ENCODE assay signal across 32 cellular contexts in genomic region chr3:179541596-179541995, GRCh38.
"Had no signal": no experiment of that assay in that cellular context is flagged by ENCODE, and none has a peak within 500 bp of the region (broad histone marks: within the 10 kb centered on the region; RNA-seq: fewer than 3 reads in every experiment).

No MANE protein-coding gene starts in this region.

- H3K9ac ChIP-seq: neural progenitor cell, parathyroid adenoma had no signal

- H3K9me3 ChIP-seq: ovary, psoas muscle, right lobe of liver, sigmoid colon, spleen, suprapubic skin, testis, tibial artery, transverse colon, upper lobe of right lung, uterus had no signal

- H3K36me3 ChIP-seq: neural progenitor cell, ovary, right lobe of liver, sigmoid colon, spleen, suprapubic skin, tibial artery, transverse colon, upper lobe of right lung, uterus had no signal

- H3K4me3 ChIP-seq: neural progenitor cell, ovary, psoas muscle, right lobe of liver, sigmoid colon, spleen, suprapubic skin, testis, tibial artery, transverse colon, upper lobe of right lung, uterus had no signal

- H3K79me2 ChIP-seq: parathyroid adenoma had no signal

- H3K4me1 Mint-ChIP-seq: naive thymus-derived CD4-positive, alpha-beta T cell; natural killer cell; nephron; stimulated activated memory B cell treated with anti-CD40 and anti-IgM and Interleukin-4, amounts not matched to agents 10 μg/mL and 1 μg/mL and 100 μg/mL, for 72 hours; stimulated activated naive CD8-positive, alpha-beta T cell treated with anti-CD3 and anti-CD28 coated beads, Interleukin-15, amount 100 ng/mL, for 72 hours had no signal

- H3K4me2 ChIP-seq: neural progenitor cell had no signal

- H2AFZ ChIP-seq: neural progenitor cell, parathyroid adenoma had no signal

- H3K27ac ChIP-seq: neural progenitor cell, ovary, parathyroid adenoma, psoas muscle, right lobe of liver, sigmoid colon, spleen, suprapubic skin, testis, tibial artery, transverse colon, upper lobe of right lung, uterus had no signal

- DNase-seq: naive thymus-derived CD4-positive, alpha-beta T cell; natural killer cell; occipital lobe; ovary; posterior cingulate gyrus; psoas muscle; right cardiac atrium; right lobe of liver; sigmoid colon; small intestine; spleen; stimulated activated CD4-positive, alpha-beta T cell treated with anti-CD3 and anti-CD28 coated beads, Interleukin-12 subunit alpha, Interleukin-12 subunit beta, amount 100 ng/mL, for 4 hours; stimulated activated CD4-positive, alpha-beta T cell treated with anti-CD3 and anti-CD28 coated beads, Interleukin-1b, Interleukin-23, amount 100 ng/mL, for 48 hours; stimulated activated CD4-positive, alpha-beta T cell treated with anti-CD3 and anti-CD28 coated beads, Interleukin-4, amount 100 ng/mL, for 1 hour; stimulated activated CD4-positive, alpha-beta T cell treated with anti-CD3 and anti-CD28 coated beads, Interleukin-4, amount 100 ng/mL, for 4 hours; stimulated activated CD8-positive, alpha-beta memory T cell treated with anti-CD3 and anti-CD28 coated beads, Interleukin-4, amount 100 ng/mL, for 48 hours; stimulated activated naive CD4-positive, alpha-beta T cell; stimulated activated naive CD8-positive, alpha-beta T cell treated with anti-CD3 and anti-CD28 coated beads, Interleukin-15, amount 100 ng/mL, for 72 hours; stimulated activated naive CD8-positive, alpha-beta T cell treated with anti-CD3 and anti-CD28 coated beads, Interleukin-15, Interleukin-2, amounts not matched to agents 100 U/mL and 50 U/mL, for 24 hours; substantia nigra; testis; tibial artery; transverse colon; upper lobe of right lung; uterus had no signal

- H3K4me3 Mint-ChIP-seq: naive thymus-derived CD4-positive, alpha-beta T cell; natural killer cell; nephron; neural progenitor cell; stimulated activated memory B cell treated with anti-CD40 and anti-IgM and Interleukin-4, amounts not matched to agents 10 μg/mL and 1 μg/mL and 100 μg/mL, for 72 hours; stimulated activated naive CD8-positive, alpha-beta T cell treated with anti-CD3 and anti-CD28 coated beads, Interleukin-15, amount 100 ng/mL, for 72 hours; type B pancreatic cell had no signal

- H3K27ac Mint-ChIP-seq: naive thymus-derived CD4-positive, alpha-beta T cell; natural killer cell; nephron; neural progenitor cell; progenitor cell of endocrine pancreas; stimulated activated memory B cell treated with anti-CD40 and anti-IgM and Interleukin-4, amounts not matched to agents 10 μg/mL and 1 μg/mL and 100 μg/mL, for 72 hours; stimulated activated naive CD8-positive, alpha-beta T cell treated with anti-CD3 and anti-CD28 coated beads, Interleukin-15, amount 100 ng/mL, for 72 hours; type B pancreatic cell had no signal

- H3K4me1 ChIP-seq: neural progenitor cell, parathyroid adenoma, psoas muscle, right lobe of liver, sigmoid colon, spleen, suprapubic skin, testis, tibial artery, transverse colon, upper lobe of right lung, uterus had no signal

- H3K9me3 Mint-ChIP-seq: natural killer cell; nephron; neural progenitor cell; stimulated activated memory B cell treated with anti-CD40 and anti-IgM and Interleukin-4, amounts not matched to agents 10 μg/mL and 1 μg/mL and 100 μg/mL, for 72 hours; stimulated activated naive CD8-positive, alpha-beta T cell treated with anti-CD3 and anti-CD28 coated beads, Interleukin-15, amount 100 ng/mL, for 72 hours; type B pancreatic cell had no signal

- H3K27me3 Mint-ChIP-seq: progenitor cell of endocrine pancreas; stimulated activated naive CD8-positive, alpha-beta T cell treated with anti-CD3 and anti-CD28 coated beads, Interleukin-15, amount 100 ng/mL, for 72 hours; type B pancreatic cell had no signal

- H3K27me3 ChIP-seq: neural progenitor cell, ovary, right lobe of liver, sigmoid colon, spleen, suprapubic skin, testis, tibial artery, transverse colon, upper lobe of right lung, uterus had no signal

- H3K36me3 Mint-ChIP-seq: naive thymus-derived CD4-positive, alpha-beta T cell; natural killer cell; neural progenitor cell; stimulated activated memory B cell treated with anti-CD40 and anti-IgM and Interleukin-4, amounts not matched to agents 10 μg/mL and 1 μg/mL and 100 μg/mL, for 72 hours; type B pancreatic cell had no signal
